ENCODE assay signal across 1 cellular context in the genomic region with DNA sequence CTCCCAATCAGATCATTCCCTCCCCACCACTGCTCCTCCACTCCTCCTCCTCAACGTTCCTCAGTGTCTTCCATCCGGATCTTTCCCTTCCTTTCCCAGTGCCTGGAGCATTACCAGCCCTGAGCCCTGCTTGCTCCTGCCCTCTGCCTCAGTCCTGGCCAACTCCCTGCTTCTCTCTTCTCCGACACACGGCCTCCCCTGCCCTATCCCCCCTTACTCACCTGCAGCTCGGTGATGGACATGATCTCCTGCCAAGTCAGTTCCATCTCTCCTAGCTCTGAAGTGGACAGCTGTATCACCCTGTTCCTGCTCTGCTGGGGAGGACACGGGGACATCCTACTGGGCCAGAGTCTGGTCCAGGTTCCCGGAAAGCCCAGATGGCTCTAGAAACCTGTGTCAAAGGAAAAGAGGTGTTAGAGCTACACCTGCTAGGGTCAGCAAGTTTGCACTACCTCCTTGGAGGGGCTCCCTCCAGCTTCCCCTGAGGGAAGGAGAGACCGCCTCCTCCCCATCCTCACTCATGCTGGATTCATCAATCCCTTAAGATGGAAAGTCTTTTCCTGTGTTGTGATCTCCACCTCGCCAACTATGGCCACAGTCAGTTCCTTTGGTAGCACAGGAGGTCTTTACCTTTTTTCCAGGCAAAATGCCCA.
A peak's percentile ranks its signal among the peaks of the same experiment; 100 is the strongest.
TF ChIP-seq lines count a peak whose summit lies in the region.

No MANE protein-coding gene starts in this region.

TF ChIP-seq in HepG2, 621 proteins besides CTCF, POLR2A, EP300 and RAD21:
- TF ChIP-seq, protein P1, sequence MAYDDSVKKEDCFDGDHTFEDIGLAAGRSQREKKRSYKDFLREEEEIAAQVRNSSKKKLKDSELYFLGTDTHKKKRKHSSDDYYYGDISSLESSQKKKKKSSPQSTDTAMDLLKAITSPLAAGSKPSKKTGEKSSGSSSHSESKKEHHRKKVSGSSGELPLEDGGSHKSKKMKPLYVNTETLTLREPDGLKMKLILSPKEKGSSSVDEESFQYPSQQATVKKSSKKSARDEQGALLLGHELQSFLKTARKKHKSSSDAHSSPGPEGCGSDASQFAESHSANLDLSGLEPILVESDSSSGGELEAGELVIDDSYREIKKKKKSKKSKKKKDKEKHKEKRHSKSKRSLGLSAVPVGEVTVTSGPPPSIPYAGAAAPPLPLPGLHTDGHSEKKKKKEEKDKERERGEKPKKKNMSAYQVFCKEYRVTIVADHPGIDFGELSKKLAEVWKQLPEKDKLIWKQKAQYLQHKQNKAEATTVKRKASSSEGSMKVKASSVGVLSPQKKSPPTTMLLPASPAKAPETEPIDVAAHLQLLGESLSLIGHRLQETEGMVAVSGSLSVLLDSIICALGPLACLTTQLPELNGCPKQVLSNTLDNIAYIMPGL (CRISPR knock-in tag; IDR thresholded peaks at IDR 0.05; ENCODE audit: borderline replicate concordance in 1 of 2, low read depth in 1 of 2), result 0 out of 4 replicates have a peak, but pooled peaks of 1 of the 2 experiments have one; percentile 4
- TF ChIP-seq BRCA1 (CRISPR knock-in tag; IDR thresholded peaks at IDR 0.05) (no peak), POLR2G (IDR thresholded peaks at IDR 0.05; ENCODE audit: low read depth, low read length) (0 out of 2 replicates have a peak, but pooled peaks have one; percentile 22), ZNF547 (CRISPR knock-in tag; IDR thresholded peaks at IDR 0.05) (0 out of 2 replicates have a peak, but pooled peaks have one; percentile 46), ZSCAN21 (CRISPR knock-in tag; IDR thresholded peaks at IDR 0.05; ENCODE audit: borderline replicate concordance) (0 out of 2 replicates have a peak, but pooled peaks have one; percentile 12), BORCS8-MEF2B (CRISPR knock-in tag; IDR thresholded peaks at IDR 0.05) (no peak), SRY (CRISPR knock-in tag; IDR thresholded peaks at IDR 0.05) (no peak), TBL1XR1 (IDR thresholded peaks at IDR 0.05; ENCODE audit: borderline replicate concordance, low read length, partially characterized antibody) (no peak), SRSF4 (IDR thresholded peaks at IDR 0.05; ENCODE audit: low read depth, low read length, poor library complexity, severe bottlenecking) (no peak), ZNF263 (CRISPR knock-in tag; IDR thresholded peaks at IDR 0.05) (peak; percentile 41; the same call in 1 of the 2 replicates), BRF2 (CRISPR knock-in tag; IDR thresholded peaks at IDR 0.05) (no peak)
- TF ChIP-seq, protein P2, sequence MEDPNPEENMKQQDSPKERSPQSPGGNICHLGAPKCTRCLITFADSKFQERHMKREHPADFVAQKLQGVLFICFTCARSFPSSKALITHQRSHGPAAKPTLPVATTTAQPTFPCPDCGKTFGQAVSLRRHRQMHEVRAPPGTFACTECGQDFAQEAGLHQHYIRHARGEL (CRISPR knock-in tag; IDR thresholded peaks at IDR 0.05), result no peak
